In the genomic region with DNA sequence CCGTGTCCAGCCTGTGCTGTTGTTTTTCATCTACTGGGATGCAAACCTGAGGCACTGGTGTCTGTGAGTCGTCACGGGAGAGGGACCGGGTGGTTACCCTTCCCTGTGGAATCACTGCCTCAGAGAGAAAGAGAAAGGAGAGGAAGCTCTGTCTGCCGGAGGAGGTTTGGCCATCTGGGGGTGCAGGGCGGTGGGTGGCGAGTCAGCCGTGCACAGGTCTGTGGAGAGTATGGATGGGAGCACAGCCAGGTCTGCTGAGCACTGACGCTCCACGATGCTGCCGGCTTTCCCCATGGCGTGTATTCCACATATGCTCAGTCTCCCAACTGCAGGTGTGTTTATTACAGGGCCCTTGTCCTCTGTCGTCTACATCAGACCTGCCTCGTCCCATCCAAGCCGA, we compare ENCODE assay signal across 36 cellular contexts.
"Had no signal": no experiment of that assay in that cellular context is flagged by ENCODE, and none has a peak within 500 bp of the region (broad histone marks: within the 10 kb centered on the region; RNA-seq: fewer than 3 reads in every experiment).

No MANE protein-coding gene starts in this region.

- H3K27ac ChIP-seq: adrenal gland, body of pancreas, cardiac muscle cell, coronary artery, dorsolateral prefrontal cortex, WERI-Rb-1 had no signal

- H3K4me1 Mint-ChIP-seq: activated B cell treated with CpG ODN at 0.5 μM for 24 hours; activated CD4-positive, alpha-beta T cell treated with anti-CD3 and anti-CD28 coated beads for 36 hours; activated CD4-positive, alpha-beta T cell treated with anti-CD3 and anti-CD28 coated beads, Interleukin-2, amount 10 ng/mL, durations not matched to agents 24 days and 14 days; activated CD8-positive, alpha-beta memory T cell treated with anti-CD3 and anti-CD28 coated beads, Interleukin-2, amount 10 ng/mL, durations not matched to agents 7 days and 5 days; activated naive CD4-positive, alpha-beta T cell treated with anti-CD3 and anti-CD28 coated beads, Interleukin-2, amount 50 U/mL, for 24 hours; activated naive CD8-positive, alpha-beta T cell treated with anti-CD3 and anti-CD28 coated beads for 36 hours; activated naive CD8-positive, alpha-beta T cell treated with anti-CD3 and anti-CD28 coated beads, Interleukin-2, amount 50 U/mL, for 24 hours; central memory CD8-positive, alpha-beta T cell; T-helper 17 cell had no signal

- H3K4me3 ChIP-seq: adrenal gland, body of pancreas, cardiac muscle cell, coronary artery, dorsolateral prefrontal cortex had no signal

- H3K36me3 ChIP-seq: adrenal gland, cardiac muscle cell, WERI-Rb-1 had no signal

- DNase-seq: activated B cell treated with CpG ODN at 0.5 μM for 24 hours; activated CD4-positive, alpha-beta memory T cell treated with anti-CD3 and anti-CD28 coated beads for 36 hours; activated CD4-positive, alpha-beta T cell treated with anti-CD3 and anti-CD28 coated beads for 36 hours; activated CD4-positive, alpha-beta T cell treated with anti-CD3 and anti-CD28 coated beads, Interleukin-2, amount 10 ng/mL, durations not matched to agents 24 days and 14 days; activated CD4-positive, CD25-positive, alpha-beta regulatory T cell treated with anti-CD3 and anti-CD28 coated beads, Interleukin-2, amount 50 U/mL, for 72 hours; activated CD8-positive, alpha-beta memory T cell treated with anti-CD3 and anti-CD28 coated beads, Interleukin-2, amount 10 ng/mL, durations not matched to agents 7 days and 5 days; activated CD8-positive, alpha-beta memory T cell treated with anti-CD3 and anti-CD28 coated beads, Interleukin-2, amount 50 U/mL, for 4 hours; activated CD8-positive, alpha-beta T cell treated with anti-CD3 and anti-CD28 coated beads, Interleukin-2, amount 10 ng/mL, durations not matched to agents 7 days and 5 days; activated gamma-delta T cell treated with Interleukin-2 at 50 U/mL for 16 hours; activated naive CD4-positive, alpha-beta T cell treated with Interleukin-2 at 50 U/mL for 16 hours; activated naive CD8-positive, alpha-beta T cell treated with anti-CD3 and anti-CD28 coated beads for 36 hours; activated naive CD8-positive, alpha-beta T cell treated with anti-CD3 and anti-CD28 coated beads, Interleukin-2, amount 50 U/mL, for 24 hours; activated T-cell treated with anti-CD3 and anti-CD28 coated beads, Interleukin-2, amount 50 U/mL, for 1 hour; activated T-cell treated with anti-CD3 and anti-CD28 coated beads, Interleukin-2, amount 50 U/mL, for 48 hours; adrenal gland; amygdala; aorta; body of pancreas; dorsolateral prefrontal cortex; effector memory CD4-positive, alpha-beta T cell; endodermal cell; foreskin fibroblast; head of caudate nucleus; T-helper 1 cell; T-helper 17 cell; T1000; WERI-Rb-1 had no signal

- H3K4me3 Mint-ChIP-seq: activated B cell treated with CpG ODN at 0.5 μM for 24 hours; activated CD4-positive, alpha-beta memory T cell treated with anti-CD3 and anti-CD28 coated beads for 36 hours; activated CD4-positive, alpha-beta T cell treated with anti-CD3 and anti-CD28 coated beads for 36 hours; activated CD4-positive, alpha-beta T cell treated with anti-CD3 and anti-CD28 coated beads, Interleukin-2, amount 10 ng/mL, durations not matched to agents 24 days and 14 days; activated CD8-positive, alpha-beta memory T cell treated with anti-CD3 and anti-CD28 coated beads, Interleukin-2, amount 10 ng/mL, durations not matched to agents 7 days and 5 days; activated CD8-positive, alpha-beta T cell treated with anti-CD3 and anti-CD28 coated beads, Interleukin-2, amount 10 ng/mL, durations not matched to agents 7 days and 5 days; activated naive CD4-positive, alpha-beta T cell treated with anti-CD3 and anti-CD28 coated beads, Interleukin-2, amount 50 U/mL, for 24 hours; activated naive CD8-positive, alpha-beta T cell treated with anti-CD3 and anti-CD28 coated beads for 36 hours; activated naive CD8-positive, alpha-beta T cell treated with anti-CD3 and anti-CD28 coated beads, Interleukin-2, amount 50 U/mL, for 24 hours; activated T-helper 1 cell treated with anti-CD3 and anti-CD28 coated beads, Interleukin-12 subunit alpha, Interleukin-12 subunit beta, Interleukin-2, Interleukin-4 antibody, amounts not matched to agents 30 ng/mL and 10 ng/mL and 1 ng/mL, durations not matched to agents 14 hours and 24 hours and 36 hours; central memory CD8-positive, alpha-beta T cell; dendritic cell treated with granulocyte-macrophage colony-stimulating factor and Interleukin-4, amounts not matched to agents 40 ng/mL and 50 ng/mL, for 4 days; endodermal cell; T-helper 17 cell; T-helper 2 cell treated with Interferon-gamma antibody and Interleukin-4, amounts not matched to agents 5 μg/mL and 100 μg/mL, for 36 hours had no signal

- H3K4me1 ChIP-seq: adrenal gland, body of pancreas had no signal

- H3K9me3 Mint-ChIP-seq: activated CD4-positive, alpha-beta memory T cell treated with anti-CD3 and anti-CD28 coated beads for 36 hours; activated naive CD4-positive, alpha-beta T cell treated with anti-CD3 and anti-CD28 coated beads, Interleukin-2, amount 50 U/mL, for 24 hours; activated naive CD8-positive, alpha-beta T cell treated with anti-CD3 and anti-CD28 coated beads for 36 hours; activated naive CD8-positive, alpha-beta T cell treated with anti-CD3 and anti-CD28 coated beads, Interleukin-2, amount 50 U/mL, for 24 hours; endodermal cell had no signal

- ATAC-seq: activated CD4-positive, alpha-beta T cell treated with anti-CD3 and anti-CD28 coated beads for 36 hours; activated CD8-positive, alpha-beta memory T cell treated with anti-CD3 and anti-CD28 coated beads, Interleukin-2, amount 10 ng/mL, durations not matched to agents 7 days and 5 days; activated CD8-positive, alpha-beta T cell treated with anti-CD3 and anti-CD28 coated beads, Interleukin-2, amount 10 ng/mL, durations not matched to agents 7 days and 5 days; activated naive CD8-positive, alpha-beta T cell treated with anti-CD3 and anti-CD28 coated beads, Interleukin-2, amount 50 U/mL, for 24 hours; body of pancreas; esophagus mucosa; T-helper 17 cell had no signal

- H3K27me3 ChIP-seq: adrenal gland, body of pancreas, cardiac muscle cell had no signal

- H3K9me3 ChIP-seq: adrenal gland, body of pancreas had no signal

- H3K27me3 Mint-ChIP-seq: activated B cell treated with CpG ODN at 0.5 μM for 24 hours; activated CD4-positive, alpha-beta T cell treated with anti-CD3 and anti-CD28 coated beads, Interleukin-2, amount 10 ng/mL, durations not matched to agents 24 days and 14 days; activated CD8-positive, alpha-beta memory T cell treated with anti-CD3 and anti-CD28 coated beads, Interleukin-2, amount 10 ng/mL, durations not matched to agents 7 days and 5 days; activated naive CD4-positive, alpha-beta T cell treated with anti-CD3 and anti-CD28 coated beads, Interleukin-2, amount 50 U/mL, for 24 hours; activated naive CD8-positive, alpha-beta T cell treated with anti-CD3 and anti-CD28 coated beads, Interleukin-2, amount 50 U/mL, for 24 hours; central memory CD8-positive, alpha-beta T cell; dendritic cell treated with granulocyte-macrophage colony-stimulating factor and Interleukin-4, amounts not matched to agents 40 ng/mL and 50 ng/mL, for 4 days had no signal

- H3K27ac Mint-ChIP-seq: activated B cell treated with CpG ODN at 0.5 μM for 24 hours; activated CD4-positive, alpha-beta memory T cell treated with anti-CD3 and anti-CD28 coated beads for 36 hours; activated CD4-positive, alpha-beta T cell treated with anti-CD3 and anti-CD28 coated beads for 36 hours; activated CD4-positive, alpha-beta T cell treated with anti-CD3 and anti-CD28 coated beads, Interleukin-2, amount 10 ng/mL, durations not matched to agents 24 days and 14 days; activated CD8-positive, alpha-beta memory T cell treated with anti-CD3 and anti-CD28 coated beads, Interleukin-2, amount 10 ng/mL, durations not matched to agents 7 days and 5 days; activated CD8-positive, alpha-beta T cell treated with anti-CD3 and anti-CD28 coated beads, Interleukin-2, amount 10 ng/mL, durations not matched to agents 7 days and 5 days; activated naive CD4-positive, alpha-beta T cell treated with anti-CD3 and anti-CD28 coated beads, Interleukin-2, amount 50 U/mL, for 24 hours; activated naive CD8-positive, alpha-beta T cell treated with anti-CD3 and anti-CD28 coated beads for 36 hours; activated naive CD8-positive, alpha-beta T cell treated with anti-CD3 and anti-CD28 coated beads, Interleukin-2, amount 50 U/mL, for 24 hours; activated T-helper 1 cell treated with anti-CD3 and anti-CD28 coated beads, Interleukin-12 subunit alpha, Interleukin-12 subunit beta, Interleukin-2, Interleukin-4 antibody, amounts not matched to agents 30 ng/mL and 10 ng/mL and 1 ng/mL, durations not matched to agents 14 hours and 24 hours and 36 hours; activated T-helper 2 cell treated with anti-CD3 and anti-CD28 coated beads, Interferon-gamma antibody, Interleukin-2, Interleukin-4, amounts not matched to agents 10 μg/mL and 5 μg/mL and 100 μg/mL, durations not matched to agents 14 hours and 24 hours and 36 hours; dendritic cell treated with granulocyte-macrophage colony-stimulating factor and Interleukin-4, amounts not matched to agents 40 ng/mL and 50 ng/mL, for 4 days; endodermal cell; T-helper 17 cell; T-helper 2 cell treated with Interferon-gamma antibody and Interleukin-4, amounts not matched to agents 5 μg/mL and 100 μg/mL, for 36 hours had no signal

- H3K36me3 Mint-ChIP-seq: activated CD4-positive, alpha-beta memory T cell treated with anti-CD3 and anti-CD28 coated beads for 36 hours; activated CD8-positive, alpha-beta memory T cell treated with anti-CD3 and anti-CD28 coated beads, Interleukin-2, amount 10 ng/mL, durations not matched to agents 7 days and 5 days; activated naive CD4-positive, alpha-beta T cell treated with anti-CD3 and anti-CD28 coated beads, Interleukin-2, amount 50 U/mL, for 24 hours; activated naive CD8-positive, alpha-beta T cell treated with anti-CD3 and anti-CD28 coated beads for 36 hours had no signal
